21 cellular contexts compared by ENCODE assay signal in genomic region chr16:86457621-86458456, GRCh38. TPM values are rescaled to one million over a fixed set of nuclear protein-coding genes. Genes with fewer than 3 reads are reported as not detected.
DNase-seq lines count a peak whose midpoint lies in the region; ATAC-seq, FAIRE-seq and TF ChIP-seq lines count a peak whose summit lies in the region.
"Had no signal": no experiment of that assay in that cellular context is flagged by ENCODE, and none has a peak within 500 bp of the region (broad histone marks: within the 10 kb centered on the region; RNA-seq: fewer than 3 reads in every experiment).

No MANE protein-coding gene starts in this region.

- no peak for TF ChIP-seq CTCF in liver (IDR thresholded peaks at IDR 0.05; ENCODE audit: low read depth, low read length, missing input control)
- TF ChIP-seq CTCF in HepG2 (CRISPR knock-in tag; IDR thresholded peaks at IDR 0.05) = no peak

- H3K79me2 ChIP-seq in HepG2 (ENCODE audit: insufficient read depth, low read length) = no peaks in the 10 kb centered on the region

- H3K4me3 ChIP-seq in liver (ENCODE audit: low read depth in 1 of 3, low read length in 3 of 3) (no peak overlapping the region), HepG2 (replicated peaks in 1 of 3; ENCODE audit: insufficient read depth in 1 of 3, low read depth in 2 of 3, low read length in 3 of 3) (no peak overlapping the region), esophagus (ENCODE audit: low read depth in 1 of 2, low read length in 2 of 2) (no peak overlapping the region)
- H3K4me3 ChIP-seq: A549, gastrocnemius medialis, tibial artery had no signal

- CTCF ChIA-PET in HepG2 (lab: Yijun Ruan, JAX; ENCODE audit: low intra/inter-chr PET ratio, low total read pairs) = no interaction called here

- BruUV-seq in HepG2 (replicated peaks; lab: Mats Ljungman, UMichigan) = no TSS peak

- H3K4me2 ChIP-seq in HepG2 (ENCODE audit: low read depth, low read length) = no peak overlapping the region
- H3K4me2 ChIP-seq: A549 had no signal

- 57% methylated on average over 12 of the region's 12 CpGs for WGBS in liver
- 21% methylated on average over 11 of the region's 12 CpGs for WGBS in HepG2 (ENCODE audit: low lambda C conversion rate)
- 38 to 48% methylated on average over 12 of the region's 12 CpGs for WGBS in esophagus, 2 donors

- no peaks in the 10 kb centered on the region for H3K36me3 ChIP-seq in liver (ENCODE audit: control insufficient read depth in 4 of 4, insufficient read depth in 3 of 4, low read depth in 1 of 4, low read length in 3 of 4)
- H3K36me3 ChIP-seq in HepG2 (replicated peaks in 1 of 2; ENCODE audit: control insufficient read depth in 1 of 2, insufficient read depth in 2 of 2, low read length in 2 of 2) = no peaks in the 10 kb centered on the region
- H3K36me3 ChIP-seq in esophagus (ENCODE audit: control insufficient read depth in 2 of 2, insufficient read depth in 2 of 2, low read length in 1 of 2) = no peaks in the 10 kb centered on the region
- H3K36me3 ChIP-seq: gastrocnemius medialis, tibial artery had no signal

- H3K4me1 ChIP-seq in liver (ENCODE audit: control insufficient read depth in 4 of 4, insufficient read depth in 4 of 4, low read length in 3 of 4) (no peaks in the 10 kb centered on the region), HepG2 (ENCODE audit: insufficient read depth, low read length) (no peaks in the 10 kb centered on the region; the same call in 1 of the 2 replicates), esophagus (ENCODE audit: control insufficient read depth in 2 of 2, insufficient read depth in 2 of 2, low read length in 1 of 2) (peaks cover 0 to 2% of the 10 kb centered on the region in 2 donors)
- H3K4me1 ChIP-seq: A549, gastrocnemius medialis, tibial artery had no signal

- no peak overlapping the region for H3K9ac ChIP-seq in liver (ENCODE audit: low read depth in 1 of 2, low read length in 2 of 2)
- H3K9ac ChIP-seq in HepG2 (ENCODE audit: insufficient read depth, low read depth, low read length) = no peak overlapping the region

- H3K27ac ChIP-seq in liver (ENCODE audit: low read depth in 1 of 2, low read length in 2 of 2) (peak overlapping the region in 1 of 2 donors; percentile 12), HepG2 (ENCODE audit: extremely low read length, insufficient read depth, low read length) (no peak overlapping the region), esophagus (ENCODE audit: low read depth in 2 of 2, low read length in 1 of 2) (peak overlapping the region; percentile 75 to 78)
- H3K27ac ChIP-seq: A549, gastrocnemius medialis, RWPE1, tibial artery had no signal

- H2AFZ ChIP-seq in HepG2 (ENCODE audit: low read length) = no peak overlapping the region

- peaks cover 0 to 7% (median under 1%) of the 10 kb centered on the region in 4 donors for H3K27me3 ChIP-seq in liver (ENCODE audit: control insufficient read depth in 4 of 4, insufficient read depth in 4 of 4, low read length in 3 of 4)
- peaks cover 7 to 38% of the 10 kb centered on the region in 2 experiments; a peak in 4 of 5 replicates for H3K27me3 ChIP-seq in HepG2 (ENCODE audit: control insufficient read depth in 1 of 2, insufficient read depth in 2 of 2, low read length in 2 of 2)
- no peaks in the 10 kb centered on the region for H3K27me3 ChIP-seq in esophagus (ENCODE audit: control insufficient read depth in 1 of 2, insufficient read depth in 2 of 2, low read length in 2 of 2)

- no peak for TF ChIP-seq RAD21 in liver (IDR thresholded peaks at IDR 0.05)
- TF ChIP-seq RAD21 in HepG2 (CRISPR knock-in tag; IDR thresholded peaks at IDR 0.05) = no peak

- in situ Hi-C loops in HepG2 (cut with HindIII; ENCODE audit: extremely low pct_ligation_motif_present, low pct_unique_long_range_greater_than_20kb) = no loop called here

- TF ChIP-seq EP300 in HepG2 (IDR thresholded peaks at IDR 0.05; ENCODE audit: low read depth in 2 of 2, low read length in 2 of 2) (no peak), HepG2 (CRISPR knock-in tag; IDR thresholded peaks at IDR 0.05; ENCODE audit: borderline replicate concordance) (no peak)

- DNase-seq in HepG2 (ENCODE audit: low spot score) (no peak), mucosa of gallbladder (ENCODE audit: low spot score) (peak; percentile 43), NCI-H1930 (lab: John Stamatoyannopoulos, UW) (no peak), anterior cingulate cortex (lab: John Stamatoyannopoulos, UW) (no peak), NCI-H1417 treated with DMSO at 0.1 percent for 48 hours (lab: John Stamatoyannopoulos, UW) (no peak)
- DNase-seq: activated CD8-positive, alpha-beta memory T cell treated with anti-CD3 and anti-CD28 coated beads for 24 hours; activated naive CD4-positive, alpha-beta T cell treated with anti-CD3 and anti-CD28 coated beads, Interleukin-2, amount 10 ng/mL, durations not matched to agents 7 days and 5 days; gastrocnemius medialis; H9; kidney glomerular epithelial cell; natural killer cell; NCI-H1105 treated with DMSO at 0.1 percent for 48 hours; NCI-H524 treated with DMSO at 0.1 percent for 48 hours; T-helper 9 cell had no signal

- ATAC-seq in HepG2 (no peak), GM21786 (IDR thresholded peaks at IDR 0.05; ENCODE audit: unreplicated experiment) (no peak)
- ATAC-seq: A549, gastrocnemius medialis, natural killer cell had no signal

- no peak for TF ChIP-seq POLR2A in HepG2 (IDR thresholded peaks at IDR 0.05; ENCODE audit: insufficient read depth in 1 of 2, low read depth in 2 of 2, low read length in 2 of 2)

- no peaks in the 10 kb centered on the region for H4K20me1 ChIP-seq in HepG2 (ENCODE audit: insufficient read depth, low read length)

- intact Hi-C loops in HepG2 (cut with micrococcal nuclease; ENCODE audit: unreplicated experiment) = no loop called here

- no peak for FAIRE-seq in HepG2 (lab: Jason Lieb, UNC)
- FAIRE-seq: A549, colon had no signal

- H3K9me3 ChIP-seq in liver (ENCODE audit: control insufficient read depth in 4 of 4, low read length in 3 of 4) (peaks cover 0 to 11% (median 0%) of the 10 kb centered on the region in 4 donors), HepG2 (ENCODE audit: low read length) (peaks cover 11% of the 10 kb centered on the region; the same call in 1 of the 2 replicates), esophagus (ENCODE audit: control insufficient read depth in 2 of 2, insufficient read depth in 1 of 2, low read depth in 1 of 2, low read length in 1 of 2) (peaks cover 0 to 7% of the 10 kb centered on the region in 2 donors)
- H3K9me3 ChIP-seq: gastrocnemius medialis had no signal

- POLR2A ChIA-PET in HepG2 (lab: Yijun Ruan, JAX) = no interaction called here

TF ChIP-seq in liver, 16 proteins besides CTCF, POLR2A, EP300 and RAD21 (continues in another document):
- peak; percentile 9 for TF ChIP-seq SP1 (IDR thresholded peaks at IDR 0.05)

TF ChIP-seq in HepG2, 621 proteins besides CTCF, POLR2A, EP300 and RAD21 (continues in another document):
- TF ChIP-seq ZNF577 (CRISPR knock-in tag; IDR thresholded peaks at IDR 0.05; ENCODE audit: borderline replicate concordance, low read depth) (no peak), ZNF605 (CRISPR knock-in tag; IDR thresholded peaks at IDR 0.05) (no peak), ELF4 (CRISPR knock-in tag; IDR thresholded peaks at IDR 0.05; ENCODE audit: borderline replicate concordance) (no peak), ZNF569 (CRISPR knock-in tag; IDR thresholded peaks at IDR 0.05; ENCODE audit: borderline replicate concordance) (no peak), DMAP1 (CRISPR knock-in tag; IDR thresholded peaks at IDR 0.05) (no peak), ZNF772 (CRISPR knock-in tag; IDR thresholded peaks at IDR 0.05) (no peak), ARNTL (CRISPR knock-in tag; IDR thresholded peaks at IDR 0.05) (no peak)
- TF ChIP-seq, protein P1, sequence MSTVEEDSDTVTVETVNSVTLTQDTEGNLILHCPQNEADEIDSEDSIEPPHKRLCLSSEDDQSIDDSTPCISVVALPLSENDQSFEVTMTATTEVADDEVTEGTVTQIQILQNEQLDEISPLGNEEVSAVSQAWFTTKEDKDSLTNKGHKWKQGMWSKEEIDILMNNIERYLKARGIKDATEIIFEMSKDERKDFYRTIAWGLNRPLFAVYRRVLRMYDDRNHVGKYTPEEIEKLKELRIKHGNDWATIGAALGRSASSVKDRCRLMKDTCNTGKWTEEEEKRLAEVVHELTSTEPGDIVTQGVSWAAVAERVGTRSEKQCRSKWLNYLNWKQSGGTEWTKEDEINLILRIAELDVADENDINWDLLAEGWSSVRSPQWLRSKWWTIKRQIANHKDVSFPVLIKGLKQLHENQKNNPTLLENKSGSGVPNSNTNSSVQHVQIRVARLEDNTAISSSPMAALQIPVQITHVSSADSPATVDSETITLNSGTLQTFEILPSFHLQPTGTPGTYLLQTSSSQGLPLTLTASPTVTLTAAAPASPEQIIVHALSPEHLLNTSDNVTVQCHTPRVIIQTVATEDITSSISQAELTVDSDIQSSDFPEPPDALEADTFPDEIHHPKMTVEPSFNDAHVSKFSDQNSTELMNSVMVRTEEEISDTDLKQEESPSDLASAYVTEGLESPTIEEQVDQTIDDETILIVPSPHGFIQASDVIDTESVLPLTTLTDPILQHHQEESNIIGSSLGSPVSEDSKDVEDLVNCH (CRISPR knock-in tag; IDR thresholded peaks at IDR 0.05) = no peak

RNA-seq across cellular contexts. Expression of gene FOXF1, which starts 52.5 kb away (rescaled TPM):
- total RNA-seq in liver (under 1 TPM; 0.56 to 0.75 TPM), HepG2 (2016; rRNA removed; fragmentation: Illumina TruSeq; extraction: Trizol) (not detected in 2 replicates), mucosa of gallbladder (31.0 TPM)
- polyA plus RNA-seq in liver (1 to 10 TPM; 1.0 to 1.2 TPM), HepG2 (2011; rRNA removed) (not detected in 2 replicates), esophagus (1 to 10 TPM; 2.1 to 4.6 TPM)
- total RNA-seq in HepG2 (2016; cell fraction: cytosol; rRNA removed; fragmentation: Illumina TruSeq; extraction: Trizol; ENCODE audit: low read depth) = not detected in 2 replicates
- total RNA-seq in HepG2 (2016; cell fraction: insoluble cytoplasmic fraction; rRNA removed; fragmentation: Illumina TruSeq; extraction: Trizol) = not detected in 2 replicates
- total RNA-seq in HepG2 (2016; cell fraction: membrane; rRNA removed; fragmentation: Illumina TruSeq; extraction: Trizol) = not detected in 2 replicates
- not detected in 2 replicates for total RNA-seq in HepG2 (2016; cell fraction: nucleus; rRNA removed; fragmentation: Illumina TruSeq; extraction: Trizol)
- polyA plus RNA-seq in HepG2 (2011; cell fraction: cytosol; rRNA removed) = not detected in 2 replicates
- not detected in 2 replicates for polyA plus RNA-seq in HepG2 (2011; cell fraction: nucleus; rRNA removed)
- not detected in 2 replicates for polyA plus RNA-seq in HepG2 (2012)
- not detected in 2 replicates for polyA plus RNA-seq in HepG2 (2016; cell fraction: cytosol; fragmentation: Illumina TruSeq; extraction: Trizol; ENCODE audit: low read depth)
- polyA plus RNA-seq in HepG2 (2016; cell fraction: insoluble cytoplasmic fraction; fragmentation: Illumina TruSeq; extraction: Trizol; ENCODE audit: low read depth) = not detected in 2 replicates
- not detected in 2 replicates for polyA plus RNA-seq in HepG2 (2016; cell fraction: membrane; fragmentation: Illumina TruSeq; extraction: Trizol; ENCODE audit: low read depth)
- not detected in 2 replicates for polyA plus RNA-seq in HepG2 (2016; cell fraction: nucleus; fragmentation: Illumina TruSeq; extraction: Trizol; ENCODE audit: insufficient read depth, low read depth)
- polyA minus RNA-seq in HepG2 (2011; rRNA and poly(A)+ RNA removed; ENCODE audit: low replicate concordance) = 5.0 TPM in 1 of 2 replicates, not detected in the other
- polyA minus RNA-seq in HepG2 (2011; cell fraction: cytosol; rRNA and poly(A)+ RNA removed) = not detected in 2 replicates
- not detected in 2 replicates for polyA minus RNA-seq in HepG2 (2011; cell fraction: nucleus; rRNA and poly(A)+ RNA removed)
- total RNA-seq: H9, natural killer cell had no signal
- polyA plus RNA-seq: A549 had no signal

Comparison
In these comparisons a context has a peak if more than half of its experiments do, and no peak if none do; other contexts are left out.
1. RNA of gene FOXF1, which starts 52.5 kb away (total RNA-seq): 31.0 TPM in mucosa of gallbladder (single experiment); 0.56 to 0.75 TPM in liver and not detected in HepG2; every median in the first group is over 10 times any median in the second.